ENCODE assay signal across 18 cellular contexts in genomic region chrX:8688776-8689175, GRCh38.
"Had no signal": no experiment of that assay in that cellular context is flagged by ENCODE, and none has a peak within 500 bp of the region (broad histone marks: within the 10 kb centered on the region; RNA-seq: fewer than 3 reads in every experiment).

No MANE protein-coding gene starts in this region.

- H3K27ac Mint-ChIP-seq: activated CD4-positive, alpha-beta T cell treated with anti-CD3 and anti-CD28 coated beads, Interleukin-2, amount 10 ng/mL, durations not matched to agents 7 days and 5 days; activated CD8-positive, alpha-beta T cell treated with anti-CD3 and anti-CD28 coated beads, Interleukin-2, amount 10 ng/mL, durations not matched to agents 7 days and 5 days; activated naive CD4-positive, alpha-beta T cell treated with anti-CD3 and anti-CD28 coated beads, Interleukin-2, amount 10 ng/mL, durations not matched to agents 7 days and 5 days; activated naive CD8-positive, alpha-beta T cell treated with anti-CD3 and anti-CD28 coated beads, Interleukin-2, amount 50 U/mL, for 24 hours; stimulated activated naive B cell treated with anti-CD40 and anti-IgM and Interleukin-4, amounts not matched to agents 10 μg/mL and 1 μg/mL and 100 μg/mL, for 72 hours had no signal

- H3K27ac ChIP-seq: coronary artery, heart left ventricle, left ventricle myocardium inferior, ovary, psoas muscle, spleen had no signal

- H3K36me3 Mint-ChIP-seq: activated naive CD4-positive, alpha-beta T cell treated with anti-CD3 and anti-CD28 coated beads, Interleukin-2, amount 10 ng/mL, durations not matched to agents 7 days and 5 days; stimulated activated naive B cell treated with anti-CD40 and anti-IgM and Interleukin-4, amounts not matched to agents 10 μg/mL and 1 μg/mL and 100 μg/mL, for 72 hours had no signal

- H3K9me3 ChIP-seq: heart left ventricle, left ventricle myocardium inferior, ovary, psoas muscle, spleen had no signal

- H3K4me3 ChIP-seq: coronary artery, heart left ventricle, left ventricle myocardium inferior, ovary, psoas muscle, spleen had no signal

- H3K36me3 ChIP-seq: heart left ventricle, left ventricle myocardium inferior, ovary, spleen had no signal

- H3K4me1 Mint-ChIP-seq: activated CD4-positive, alpha-beta T cell treated with anti-CD3 and anti-CD28 coated beads, Interleukin-2, amount 10 ng/mL, durations not matched to agents 7 days and 5 days; activated naive CD4-positive, alpha-beta T cell treated with anti-CD3 and anti-CD28 coated beads, Interleukin-2, amount 10 ng/mL, durations not matched to agents 7 days and 5 days; activated naive CD8-positive, alpha-beta T cell treated with anti-CD3 and anti-CD28 coated beads, Interleukin-2, amount 50 U/mL, for 24 hours; central memory CD8-positive, alpha-beta T cell; stimulated activated naive B cell treated with anti-CD40 and anti-IgM and Interleukin-4, amounts not matched to agents 10 μg/mL and 1 μg/mL and 100 μg/mL, for 72 hours had no signal

- H3K9me3 Mint-ChIP-seq: activated CD4-positive, alpha-beta T cell treated with anti-CD3 and anti-CD28 coated beads, Interleukin-2, amount 10 ng/mL, durations not matched to agents 7 days and 5 days; activated naive CD4-positive, alpha-beta T cell treated with anti-CD3 and anti-CD28 coated beads, Interleukin-2, amount 10 ng/mL, durations not matched to agents 7 days and 5 days; activated naive CD8-positive, alpha-beta T cell treated with anti-CD3 and anti-CD28 coated beads, Interleukin-2, amount 50 U/mL, for 24 hours; activated T-cell treated with anti-CD3 and anti-CD28 coated beads, Interleukin-2, amount 50 U/mL, for 4 hours; central memory CD8-positive, alpha-beta T cell; stimulated activated naive B cell treated with anti-CD40 and anti-IgM and Interleukin-4, amounts not matched to agents 10 μg/mL and 1 μg/mL and 100 μg/mL, for 72 hours had no signal

- H3K27me3 ChIP-seq: ovary, spleen had no signal

- H3K4me3 Mint-ChIP-seq: activated CD4-positive, alpha-beta T cell treated with anti-CD3 and anti-CD28 coated beads, Interleukin-2, amount 10 ng/mL, durations not matched to agents 7 days and 5 days; activated CD8-positive, alpha-beta T cell treated with anti-CD3 and anti-CD28 coated beads, Interleukin-2, amount 10 ng/mL, durations not matched to agents 7 days and 5 days; activated naive CD4-positive, alpha-beta T cell treated with anti-CD3 and anti-CD28 coated beads, Interleukin-2, amount 10 ng/mL, durations not matched to agents 7 days and 5 days; activated naive CD8-positive, alpha-beta T cell treated with anti-CD3 and anti-CD28 coated beads, Interleukin-2, amount 50 U/mL, for 24 hours; activated T-cell treated with anti-CD3 and anti-CD28 coated beads, Interleukin-2, amount 50 U/mL, for 4 hours; central memory CD8-positive, alpha-beta T cell; stimulated activated naive B cell treated with anti-CD40 and anti-IgM and Interleukin-4, amounts not matched to agents 10 μg/mL and 1 μg/mL and 100 μg/mL, for 72 hours had no signal

- H3K27me3 Mint-ChIP-seq: activated CD4-positive, alpha-beta T cell treated with anti-CD3 and anti-CD28 coated beads, Interleukin-2, amount 10 ng/mL, durations not matched to agents 7 days and 5 days; activated naive CD4-positive, alpha-beta T cell treated with anti-CD3 and anti-CD28 coated beads, Interleukin-2, amount 10 ng/mL, durations not matched to agents 7 days and 5 days had no signal

- DNase-seq: activated CD4-positive, alpha-beta T cell treated with anti-CD3 and anti-CD28 coated beads, Interleukin-2, amount 10 ng/mL, durations not matched to agents 7 days and 5 days; activated CD8-positive, alpha-beta T cell treated with anti-CD3 and anti-CD28 coated beads, Interleukin-2, amount 10 ng/mL, durations not matched to agents 7 days and 5 days; activated effector memory CD4-positive, alpha-beta T cell treated with Interleukin-2 at 50 U/mL for 16 hours; activated naive CD4-positive, alpha-beta T cell treated with anti-CD3 and anti-CD28 coated beads, Interleukin-2, amount 10 ng/mL, durations not matched to agents 7 days and 5 days; activated naive CD8-positive, alpha-beta T cell treated with anti-CD3 and anti-CD28 coated beads, Interleukin-2, amount 50 U/mL, for 24 hours; activated T-cell treated with anti-CD3 and anti-CD28 coated beads, Interleukin-2, amount 50 U/mL, for 4 hours; anterior cingulate cortex; heart left ventricle; left ventricle myocardium inferior; mammary epithelial cell; ovary; psoas muscle; spleen; stimulated activated naive B cell treated with anti-CD40 and anti-IgM and Interleukin-4, amounts not matched to agents 10 μg/mL and 1 μg/mL and 100 μg/mL, for 72 hours; T-helper 1 cell; T-helper 9 cell had no signal

- ATAC-seq: activated CD8-positive, alpha-beta T cell treated with anti-CD3 and anti-CD28 coated beads, Interleukin-2, amount 10 ng/mL, durations not matched to agents 7 days and 5 days; activated naive CD8-positive, alpha-beta T cell treated with anti-CD3 and anti-CD28 coated beads, Interleukin-2, amount 50 U/mL, for 24 hours; activated T-cell treated with anti-CD3 and anti-CD28 coated beads, Interleukin-2, amount 50 U/mL, for 4 hours; heart left ventricle; psoas muscle; stimulated activated naive B cell treated with anti-CD40 and anti-IgM and Interleukin-4, amounts not matched to agents 10 μg/mL and 1 μg/mL and 100 μg/mL, for 72 hours had no signal

- H3K4me1 ChIP-seq: heart left ventricle, left ventricle myocardium inferior, psoas muscle, spleen had no signal
